ENCODE assay signal across 1 cellular context in the genomic region with DNA sequence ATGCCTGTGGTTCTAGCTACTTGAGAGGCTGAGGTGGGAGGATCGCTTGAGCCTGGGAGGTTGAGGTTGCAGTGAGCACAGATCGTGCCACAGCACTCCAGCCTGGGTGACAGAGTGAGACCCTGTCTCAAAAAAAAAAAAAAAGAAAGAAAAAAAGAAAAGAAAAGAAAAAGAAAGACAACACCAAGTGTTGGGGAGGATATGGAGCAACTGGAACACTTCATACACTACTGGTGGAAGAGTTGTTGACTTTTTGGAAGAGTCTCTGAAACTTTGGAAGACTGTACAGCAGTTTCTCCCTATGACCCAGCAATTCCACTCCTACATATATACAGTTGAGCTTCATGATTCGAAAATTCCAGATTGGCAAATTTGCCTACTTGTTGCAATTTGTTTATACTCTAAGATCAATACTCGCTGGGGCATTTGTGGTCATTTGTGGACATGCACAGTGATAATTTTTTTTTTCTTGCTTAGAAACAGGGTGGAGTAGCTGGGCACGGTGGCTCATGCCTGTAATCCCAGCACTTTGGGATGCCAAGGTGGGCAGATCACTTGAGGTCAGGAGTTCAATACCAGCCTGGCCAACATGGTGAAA. TPM values are rescaled to one million over a fixed set of nuclear protein-coding genes. Genes with fewer than 3 reads are reported as not detected.
"Had no signal": no experiment of that assay in that cellular context is flagged by ENCODE, and none has a peak within 500 bp of the region (broad histone marks: within the 10 kb centered on the region; RNA-seq: fewer than 3 reads in every experiment).

No MANE protein-coding gene starts in this region.

RNA-seq across cellular contexts. Expression of gene OLFM2, which starts 13.4 kb away (rescaled TPM):
- total RNA-seq: activated B cell treated with CpG ODN at 0.5 μM for 24 hours had no signal
